Comparison of ENCODE assay signal across 8 cellular contexts in genomic region chr5:9156282-9156681, GRCh38.
DNase-seq lines count a peak whose midpoint lies in the region; ATAC-seq and TF ChIP-seq lines count a peak whose summit lies in the region.

No MANE protein-coding gene starts in this region.

- H3K27ac ChIP-seq in caudate nucleus (ENCODE audit: low read depth, low read length): no peak overlapping the region

- H3K4me3 Mint-ChIP-seq in mesothelial cell of epicardium: no peak overlapping the region

- peaks cover 11% of the 10 kb centered on the region for H3K4me1 Mint-ChIP-seq in mesothelial cell of epicardium

- H3K36me3 Mint-ChIP-seq in mesothelial cell of epicardium: peaks cover 2% of the 10 kb centered on the region

- H3K9me3 Mint-ChIP-seq in mesothelial cell of epicardium: peaks cover 9% of the 10 kb centered on the region

- no peak overlapping the region for H3K4me3 ChIP-seq in LNCaP clone FGC (ENCODE audit: low read depth, low read length)

- DNase-seq in SHP77 (lab: John Stamatoyannopoulos, UW) (peak; percentile 14 to 29), SHP77 treated with DMSO at 0.1 percent for 48 hours (lab: John Stamatoyannopoulos, UW) (no peak), LNCaP clone FGC (ENCODE audit: low read depth) (no peak), caudate nucleus (lab: John Stamatoyannopoulos, UW) (peak in 37 of 61 donors; percentile 1 to 45 (median 15)), mesothelial cell of epicardium (ENCODE audit: low spot score in 2 of 2, unreplicated experiment in 2 of 2) (no peak), GF-D8 (lab: John Stamatoyannopoulos, UW) (no peak), NCI-H187 treated with DMSO at 0.1 percent for 48 hours (lab: John Stamatoyannopoulos, UW) (no peak)

- TF ChIP-seq CTCF in LNCaP clone FGC (IDR thresholded peaks at IDR 0.05; ENCODE audit: control insufficient read depth, extremely low read depth, insufficient read depth) (peak; percentile 31; the same call in 1 of the 2 replicates), mesothelial cell of epicardium (IDR thresholded peaks at IDR 0.05; ENCODE audit: unreplicated experiment) (peak; percentile 12)

- H3K27ac Mint-ChIP-seq in mesothelial cell of epicardium: no peak overlapping the region

- no peak for ATAC-seq in GM18517 (IDR thresholded peaks at IDR 0.05; ENCODE audit: unreplicated experiment)

- H3K27me3 Mint-ChIP-seq in mesothelial cell of epicardium (ENCODE audit: low read depth): no peaks in the 10 kb centered on the region

Comparison
In these comparisons a context has a peak if more than half of its experiments do, and no peak if none do; other contexts are left out.
1. DNase-seq: peak in SHP77 (2 of 2) and caudate nucleus (37 of 61); none in SHP77 treated with DMSO at 0.1 percent for 48 hours (single experiment), LNCaP clone FGC (single experiment), mesothelial cell of epicardium (0 of 2), GF-D8 (single experiment) and NCI-H187 treated with DMSO at 0.1 percent for 48 hours (single experiment).